In genomic region chr3:87792532-87793321, GRCh38 we compare ENCODE assay signal across 9 cellular contexts. TPM values are rescaled to one million over a fixed set of nuclear protein-coding genes. Genes with fewer than 3 reads are reported as not detected.
DNase-seq lines count a peak whose midpoint lies in the region; ATAC-seq and TF ChIP-seq lines count a peak whose summit lies in the region.
"Had no signal": no experiment of that assay in that cellular context is flagged by ENCODE, and none has a peak within 500 bp of the region (broad histone marks: within the 10 kb centered on the region; RNA-seq: fewer than 3 reads in every experiment).

HTR1F (plus strand) TSS chr3:87792706.

- H3K36me3 ChIP-seq in fibroblast of lung (ENCODE audit: control insufficient read depth, insufficient read depth, low read length) (no peaks in the 10 kb centered on the region), osteoblast (ENCODE audit: insufficient read depth, low read length) (no peaks in the 10 kb centered on the region)

- peak within 1 kb of the TSS in 1 of 4 experiments; percentile 39 for H3K4me3 ChIP-seq in fibroblast of lung (replicated peaks in 1 of 4; ENCODE audit: control extremely low read depth in 1 of 4, insufficient read depth in 1 of 4, low read depth in 3 of 4, low read length in 4 of 4)
- peak within 1 kb of the TSS; percentile 57 for H3K4me3 ChIP-seq in osteoblast (ENCODE audit: insufficient read depth, low read length)

- ATAC-seq in GM18870 (IDR thresholded peaks at IDR 0.05; ENCODE audit: unreplicated experiment), result no peak
- no peak for ATAC-seq in GM21367 (IDR thresholded peaks at IDR 0.05; ENCODE audit: unreplicated experiment)

- peak within 1 kb of the TSS; percentile 7 for H2AFZ ChIP-seq in fibroblast of lung (ENCODE audit: low read length)
- peak within 1 kb of the TSS; percentile 29 for H2AFZ ChIP-seq in osteoblast (ENCODE audit: low read length)

- no peak within 1 kb of the TSS for H3K4me2 ChIP-seq in fibroblast of lung (ENCODE audit: extremely low read depth, insufficient read depth, low read length)
- H3K4me2 ChIP-seq in osteoblast (ENCODE audit: insufficient read depth, low read length), result peak within 1 kb of the TSS; percentile 57

- H3K9ac ChIP-seq in fibroblast of lung (ENCODE audit: insufficient read depth, low read length), result no peak within 1 kb of the TSS

- peak; percentile 60 for DNase-seq in GM03348 (ENCODE audit: low spot score)
- peak; percentile 24 for DNase-seq in RPMI7951 (ENCODE audit: low read depth)
- DNase-seq in fibroblast of lung (ENCODE audit: low read depth in 2 of 2), result peak in 1 of 2 donors; percentile 0
- DNase-seq in osteoblast (ENCODE audit: insufficient read length, low spot score, missing footprints), result peak; percentile 73
- no peak for DNase-seq in activated CD4-positive, CD25-positive, alpha-beta regulatory T cell treated with anti-CD3 and anti-CD28 coated beads, Interleukin-2, amount 50 U/mL, for 72 hours
- no peak for DNase-seq in NCI-H2171 (lab: John Stamatoyannopoulos, UW)

- H3K4me1 ChIP-seq in fibroblast of lung (ENCODE audit: control insufficient read depth, extremely low read depth, insufficient read depth, low read length) (no peaks in the 10 kb centered on the region), osteoblast (ENCODE audit: insufficient read depth, low read length) (no peaks in the 10 kb centered on the region)

- H3K27me3 ChIP-seq in fibroblast of lung (ENCODE audit: control insufficient read depth, insufficient read depth, low read length), result no peaks in the 10 kb centered on the region
- H3K27me3 ChIP-seq in osteoblast (ENCODE audit: insufficient read depth, low read length), result peaks cover 19% of the 10 kb centered on the region

- H3K27ac ChIP-seq in fibroblast of lung (ENCODE audit: insufficient read depth, low read length) (no peak within 1 kb of the TSS), osteoblast (ENCODE audit: low read depth, low read length) (no peak within 1 kb of the TSS)

- H3K79me2 ChIP-seq in fibroblast of lung (ENCODE audit: control insufficient read depth, insufficient read depth, low read length) (no peaks in the 10 kb centered on the region), osteoblast (ENCODE audit: insufficient read depth, low read length) (no peaks in the 10 kb centered on the region)

- no peaks in the 10 kb centered on the region for H4K20me1 ChIP-seq in fibroblast of lung (ENCODE audit: control insufficient read depth, extremely low read depth, insufficient read depth, low read length)
- H4K20me1 ChIP-seq in osteoblast (ENCODE audit: insufficient read depth, low read length), result no peaks in the 10 kb centered on the region

- TF ChIP-seq CTCF in fibroblast of lung (conservative IDR thresholded peaks at IDR 0.05 in 1 of 2, IDR thresholded peaks at IDR 0.05 in 1 of 2; ENCODE audit: low read depth in 1 of 2, low read length in 2 of 2) (no peak), osteoblast (IDR thresholded peaks at IDR 0.05; ENCODE audit: extremely low read depth, low read depth, low read length) (no peak)

- no peaks in the 10 kb centered on the region for H3K9me3 ChIP-seq in fibroblast of lung (ENCODE audit: control insufficient read depth, insufficient read depth, low read depth, low read length)
- no peaks in the 10 kb centered on the region for H3K9me3 ChIP-seq in osteoblast (ENCODE audit: low read depth, low read length)

RNA-seq across cellular contexts. Expression of gene HTR1F, which starts in this region (rescaled TPM):
- total RNA-seq in RPMI7951 (2014; rRNA removed; shearing (Covaris generic)), result 0.68 and 0.72 TPM in 2 replicates
- total RNA-seq in fibroblast of lung (not detected in 2 replicates), osteoblast (under 0.01 TPM in 2 replicates)
- polyA plus RNA-seq in fibroblast of lung, result 0.02 TPM in 1 of 2 replicates, not detected in the other
- polyA plus RNA-seq in fibroblast of lung (2012), result 0.03 TPM in 1 of 2 replicates, not detected in the other
- not detected in 2 replicates for polyA minus RNA-seq in fibroblast of lung (ENCODE audit: low replicate concordance)
- polyA plus RNA-seq: keratinocyte had no signal

Comparison
In these comparisons a context has a peak if more than half of its experiments do, and no peak if none do; other contexts are left out.
1. Peak in DNase-seq in RPMI7951; RNA of the gene not detected or under 1 TPM.
2. Peak in DNase-seq, H3K4me3 ChIP-seq and H3K4me2 ChIP-seq in osteoblast; RNA of the gene not detected or under 1 TPM.